ENCODE assay signal across 27 cellular contexts in the genomic region with DNA sequence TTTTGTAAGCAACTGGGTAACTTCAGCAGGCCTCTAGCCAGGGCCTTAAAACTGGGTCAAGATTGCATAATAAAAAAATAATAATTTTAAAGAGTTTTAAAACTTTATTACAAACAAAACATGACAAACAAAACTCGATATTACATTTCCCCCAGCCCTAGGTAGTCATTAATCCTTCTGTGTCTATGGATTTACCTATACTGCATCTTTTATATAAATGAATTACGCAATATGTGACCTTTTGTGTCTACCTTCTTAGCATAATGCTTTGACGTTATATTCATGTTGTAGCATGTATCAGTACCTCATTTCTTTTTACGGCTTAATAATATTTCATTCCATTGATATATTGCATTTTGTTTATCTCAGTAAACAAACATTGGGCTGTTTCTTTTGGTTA.
"Had no signal": no experiment of that assay in that cellular context is flagged by ENCODE, and none has a peak within 500 bp of the region (broad histone marks: within the 10 kb centered on the region; RNA-seq: fewer than 3 reads in every experiment).

No MANE protein-coding gene starts in this region.

- H3K9me3 ChIP-seq: colonic mucosa, esophagus muscularis mucosa, esophagus squamous epithelium, gastrocnemius medialis, gastroesophageal sphincter, heart left ventricle, heart right ventricle had no signal

- H3K27ac ChIP-seq: colonic mucosa, coronary artery, dorsolateral prefrontal cortex, epithelial cell of prostate, esophagus muscularis mucosa, esophagus squamous epithelium, foreskin keratinocyte, gastrocnemius medialis, gastroesophageal sphincter, heart left ventricle, heart right ventricle had no signal

- H3K27me3 ChIP-seq: colonic mucosa, dorsolateral prefrontal cortex, esophagus muscularis mucosa, esophagus squamous epithelium, foreskin keratinocyte, gastrocnemius medialis, gastroesophageal sphincter, heart left ventricle, heart right ventricle had no signal

- H3K4me1 ChIP-seq: colonic mucosa, esophagus muscularis mucosa, esophagus squamous epithelium, foreskin keratinocyte, gastrocnemius medialis, gastroesophageal sphincter, heart left ventricle, heart right ventricle had no signal

- H3K4me3 ChIP-seq: colonic mucosa, coronary artery, dorsolateral prefrontal cortex, esophagus muscularis mucosa, esophagus squamous epithelium, gastrocnemius medialis, gastroesophageal sphincter, heart left ventricle, heart right ventricle had no signal

- DNase-seq: colonic mucosa; cortex of kidney; dermis blood vessel endothelial cell; dorsolateral prefrontal cortex; effector CD4-positive, alpha-beta T cell; effector CD8-positive, alpha-beta T cell; effector memory CD4-positive, alpha-beta T cell; effector memory CD8-positive, alpha-beta T cell; endodermal cell; erythroblast; esophagus squamous epithelium; foreskin fibroblast; foreskin keratinocyte; gastrocnemius medialis; glutamatergic neuron; head of caudate nucleus; heart left ventricle; heart right ventricle had no signal

- FAIRE-seq: colon, endometrium, endothelial cell of umbilical vein, frontal cortex had no signal

- H3K36me3 ChIP-seq: colonic mucosa, esophagus muscularis mucosa, esophagus squamous epithelium, gastrocnemius medialis, gastroesophageal sphincter, heart left ventricle, heart right ventricle had no signal

- ATAC-seq: effector memory CD8-positive, alpha-beta T cell; esophagus mucosa; foreskin keratinocyte; gastrocnemius medialis; gastroesophageal sphincter; heart left ventricle; heart right ventricle had no signal
